ENCODE assay signal across 8 cellular contexts in the genomic region with DNA sequence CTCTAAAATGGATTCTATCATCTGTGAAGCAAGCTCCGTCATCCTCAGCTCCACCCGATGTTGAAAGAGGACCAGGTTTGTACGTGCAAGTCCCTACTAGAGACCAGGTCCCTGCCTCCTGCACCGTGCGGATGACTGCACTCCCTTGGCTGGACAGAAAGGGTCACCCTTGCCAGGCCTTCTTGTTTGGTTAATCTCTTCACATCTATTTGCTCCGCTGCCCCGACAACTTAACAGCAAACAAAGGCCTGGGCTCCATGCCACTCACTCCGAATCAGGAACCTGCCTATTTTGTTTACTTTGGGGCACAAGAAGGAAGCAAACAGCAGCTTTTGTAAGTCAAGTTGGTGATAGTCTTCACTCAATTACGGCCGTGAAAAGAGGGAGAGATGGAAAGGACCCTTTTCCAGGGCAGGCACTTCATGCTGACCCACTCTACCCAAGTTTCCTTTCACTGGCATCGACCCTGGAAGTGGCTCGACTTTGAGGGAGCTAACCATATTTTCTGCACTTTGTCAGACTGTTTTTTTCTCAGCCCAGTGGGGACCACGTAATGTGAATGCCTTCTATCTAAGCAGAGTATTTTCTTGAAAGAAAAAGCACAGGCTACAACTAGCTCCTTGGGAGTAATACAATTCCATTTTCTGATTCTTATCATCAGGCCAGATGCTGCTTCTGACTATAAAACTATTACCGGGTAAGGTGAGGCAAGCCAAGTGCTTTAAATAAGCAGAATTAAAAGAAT.
DNase-seq lines count a peak whose midpoint lies in the region; ATAC-seq, FAIRE-seq and TF ChIP-seq lines count a peak whose summit lies in the region.

No MANE protein-coding gene starts in this region.

- no peak overlapping the region for H4K91ac ChIP-seq in H9 (ENCODE audit: insufficient read length, low read depth, low read length)

- H3K23ac ChIP-seq in H9 (ENCODE audit: insufficient read length, low read depth, low read length): no peak overlapping the region

- H3K36me3 Mint-ChIP-seq in H9 (ENCODE audit: insufficient read depth in 1 of 3, low read depth in 3 of 3): peaks cover 0 to 16% (median 1%) of the 10 kb centered on the region in 3 experiments; a peak in 5 of 7 replicates

- no peak overlapping the region for H2BK120ac ChIP-seq in H9 (ENCODE audit: low read depth, low read length, poor library complexity, severe bottlenecking)

- H3K9me3 ChIP-seq in H9 (ENCODE audit: control insufficient read depth, low read depth, low read length) (no peaks in the 10 kb centered on the region), SK-N-SH (no peaks in the 10 kb centered on the region), HAP-1 (no peaks in the 10 kb centered on the region), kidney (ENCODE audit: control insufficient read depth in 1 of 2, low read length in 2 of 2) (no peaks in the 10 kb centered on the region)

- H3K27ac Mint-ChIP-seq in H9: peak overlapping the region; percentile 23 to 66 (median 46); a peak in 3 of 7 replicates

- H3K56ac ChIP-seq in H9 (ENCODE audit: insufficient read length, low read depth, low read length): no peak overlapping the region

- H3K4ac ChIP-seq in H9 (ENCODE audit: low read depth, low read length): no peak overlapping the region

- no peak overlapping the region for H4K5ac ChIP-seq in H9 (ENCODE audit: insufficient read length, low read depth, low read length)

- H3K27me3 ChIP-seq in H9 (ENCODE audit: insufficient read depth, low read length) (no peaks in the 10 kb centered on the region), SK-N-SH (ENCODE audit: insufficient read depth) (no peaks in the 10 kb centered on the region), rectal smooth muscle tissue (ENCODE audit: control insufficient read depth, insufficient read depth, low read length) (no peaks in the 10 kb centered on the region), HAP-1 (ENCODE audit: low read depth) (no peaks in the 10 kb centered on the region)

- POLR2A ChIA-PET in SK-N-SH (lab: Yijun Ruan, JAX): interaction anchor here (1.1 kb wide), 1 partner anchor 311 kb away, joined by 3 read pairs; no protein-coding TSS in a partner anchor

- H2BK15ac ChIP-seq in H9 (ENCODE audit: low read depth, low read length): no peak overlapping the region

- no peak for TF ChIP-seq CTCF in H9 (conservative IDR thresholded peaks at IDR 0.05)
- no peak for TF ChIP-seq CTCF in SK-N-SH (IDR thresholded peaks at IDR 0.05)
- TF ChIP-seq CTCF in kidney (IDR thresholded peaks at IDR 0.05; ENCODE audit: borderline replicate concordance, extremely low read depth, insufficient read depth): no peak
- TF ChIP-seq CTCF in D721Med (IDR thresholded peaks at IDR 0.05; ENCODE audit: insufficient read depth, missing control alignments): no peak

- H2AFZ ChIP-seq in H9 (ENCODE audit: low read length) (no peak overlapping the region), SK-N-SH (ENCODE audit: low read depth) (no peak overlapping the region)

- TF ChIP-seq RAD21 in SK-N-SH (IDR thresholded peaks at IDR 0.05; ENCODE audit: low read length): peak; percentile 16; the same call in 1 of the 2 replicates

- intact Hi-C loops in left ventricle myocardium superior (cut with micrococcal nuclease): no loop called here
- intact Hi-C loops in kidney (cut with DNase I): no loop called here

- H4K20me1 ChIP-seq in H9 (ENCODE audit: control insufficient read depth, insufficient read depth, insufficient read length): no peaks in the 10 kb centered on the region
- H4K20me1 ChIP-seq in SK-N-SH (ENCODE audit: insufficient read depth): no peaks in the 10 kb centered on the region

- no peaks in the 10 kb centered on the region for H3K36me3 ChIP-seq in SK-N-SH (replicated peaks in 1 of 2; ENCODE audit: control insufficient read depth in 1 of 2, insufficient read depth in 2 of 2, low read length in 1 of 2)
- no peaks in the 10 kb centered on the region for H3K36me3 ChIP-seq in rectal smooth muscle tissue (ENCODE audit: control insufficient read depth, insufficient read depth, low read length)
- no peaks in the 10 kb centered on the region for H3K36me3 ChIP-seq in HAP-1 (replicated peaks)
- no peaks in the 10 kb centered on the region for H3K36me3 ChIP-seq in kidney (ENCODE audit: control insufficient read depth in 1 of 2, insufficient read depth in 2 of 2, low read length in 2 of 2)

- H3T11ph ChIP-seq in H9 (ENCODE audit: low read length): no peak overlapping the region

- FAIRE-seq in kidney (lab: Jason Lieb, UNC): no peak
- FAIRE-seq in D721Med (lab: Jason Lieb, UNC): no peak

- H3K9me2 ChIP-seq in SK-N-SH: no peaks in the 10 kb centered on the region

- DNase-seq in H9 (no peak), SK-N-SH (peak; percentile 36), left ventricle myocardium superior (peak; percentile 75), HAP-1 (ENCODE audit: low spot score in 2 of 2) (no peak), kidney (no peak), D721Med (ENCODE audit: insufficient read length, low spot score) (no peak)

- H3K4me1 ChIP-seq in H9 (ENCODE audit: insufficient read depth, low read length) (peaks cover 4% of the 10 kb centered on the region; the same call in 1 of the 2 replicates), SK-N-SH (ENCODE audit: control insufficient read depth in 1 of 2, insufficient read depth in 2 of 2, low read depth in 1 of 2, low read length in 1 of 2) (peaks cover 0 to 45% of the 10 kb centered on the region in 2 experiments; a peak in 2 of 4 replicates), rectal smooth muscle tissue (ENCODE audit: control insufficient read depth, insufficient read depth, low read length) (peaks cover 12% of the 10 kb centered on the region), HAP-1 (peaks cover 7% of the 10 kb centered on the region), kidney (ENCODE audit: control insufficient read depth in 1 of 2, insufficient read depth in 1 of 2, low read depth in 1 of 2, low read length in 2 of 2) (peaks cover 0 to 2% of the 10 kb centered on the region in 2 donors)

- H2BK12ac ChIP-seq in H9 (ENCODE audit: insufficient read length, low read depth, low read length): no peak overlapping the region

- H3F3A ChIP-seq in SK-N-SH (replicated peaks; ENCODE audit: insufficient read depth): no peaks in the 10 kb centered on the region

- no peak overlapping the region for H2BK20ac ChIP-seq in H9 (ENCODE audit: low read depth, low read length, poor library complexity, severe bottlenecking)

- H3K27ac ChIP-seq in H9 (ENCODE audit: insufficient read length, low read depth, low read length) (no peak overlapping the region), SK-N-SH (ENCODE audit: low read depth in 2 of 2, low read length in 1 of 2) (peak overlapping the region in 1 of 2 experiments; percentile 96; a peak in 2 of 4 replicates), rectal smooth muscle tissue (ENCODE audit: low read depth, low read length) (peak overlapping the region; percentile 0), kidney (ENCODE audit: low read depth in 2 of 2, low read length in 2 of 2) (no peak overlapping the region)

- H3K18ac ChIP-seq in H9 (ENCODE audit: insufficient read length, low read depth, low read length): no peak overlapping the region

- ATAC-seq in left ventricle myocardium superior (peak; percentile 96), GM21528 (IDR thresholded peaks at IDR 0.05; ENCODE audit: low FRiP score, unreplicated experiment) (no peak)

- H3K4me3 Mint-ChIP-seq in H9: no peak overlapping the region

- H3K9me3 Mint-ChIP-seq in H9: no peaks in the 10 kb centered on the region

- no peaks in the 10 kb centered on the region for H3K79me1 ChIP-seq in H9 (ENCODE audit: insufficient read depth, low read depth, low read length, poor library complexity, severe bottlenecking)

- H4K8ac ChIP-seq in H9 (replicated peaks; ENCODE audit: insufficient read length, low read depth, low read length): no peak overlapping the region

- H3K79me2 ChIP-seq in H9 (ENCODE audit: insufficient read depth, low read length) (0 out of 2 replicates have a peak, but pooled peaks cover 1% of the 10 kb centered on the region), SK-N-SH (ENCODE audit: insufficient read depth) (no peaks in the 10 kb centered on the region)

- in situ Hi-C loops in HAP-1 (cut with MboI; ENCODE audit: low sequenced_read_pairs): no loop called here

- CTCF ChIA-PET in SK-N-SH (lab: Yijun Ruan, JAX): interaction anchor here (1.0 to 1.9 kb wide), 4 partner anchors 23 to 547 kb away, joined by 3 to 9 read pairs (median 4); no protein-coding TSS in a partner anchor

- H2AK5ac ChIP-seq in H9 (ENCODE audit: insufficient read length, low read length): no peak overlapping the region

- H3K27me3 Mint-ChIP-seq in H9 (ENCODE audit: low read depth): no peaks in the 10 kb centered on the region

- H3K4me2 ChIP-seq in H9 (ENCODE audit: insufficient read depth, insufficient read length, low read length) (no peak overlapping the region), SK-N-SH (no peak overlapping the region)

- WGBS in H9 (ENCODE audit: extremely low coverage, insufficient read length, low lambda C conversion rate): no CpG with 5 or more reads among the region's 14 CpGs
- 70% methylated on average over 14 of the region's 14 CpGs for WGBS in SK-N-SH (ENCODE audit: low lambda C conversion rate)

- no peak for TF ChIP-seq EP300 in SK-N-SH (IDR thresholded peaks at IDR 0.05; ENCODE audit: borderline replicate concordance in 1 of 2, low read depth in 1 of 2, low read length in 1 of 2)

- H3K4me1 Mint-ChIP-seq in H9: peaks cover 30 to 34% of the 10 kb centered on the region in 2 experiments

- no peaks in the 10 kb centered on the region for H3K23me2 ChIP-seq in H9 (ENCODE audit: insufficient read length, low read depth, low read length, poor library complexity, severe bottlenecking)

- H3K9ac ChIP-seq in H9 (ENCODE audit: extremely low read depth, insufficient read length, low read length) (no peak overlapping the region), SK-N-SH (no peak overlapping the region), rectal smooth muscle tissue (ENCODE audit: low read length) (no peak overlapping the region), kidney (ENCODE audit: low read length in 2 of 2) (no peak overlapping the region)

- peak overlapping the region; percentile 13; the same call in 1 of the 2 replicates for H3K14ac ChIP-seq in H9 (ENCODE audit: insufficient read depth, low read length)

- H3K4me3 ChIP-seq in SK-N-SH (ENCODE audit: low read depth in 2 of 2, low read length in 1 of 2): no peak overlapping the region
- H3K4me3 ChIP-seq in rectal smooth muscle tissue (ENCODE audit: low read length): peak overlapping the region; percentile 36
- no peak overlapping the region for H3K4me3 ChIP-seq in HAP-1
- no peak overlapping the region for H3K4me3 ChIP-seq in kidney (ENCODE audit: low read length in 2 of 2)

- no peak overlapping the region for H2BK5ac ChIP-seq in H9 (ENCODE audit: insufficient read length, low read length)

Comparison
In these comparisons a context has a peak if more than half of its experiments do, and no peak if none do; other contexts are left out.
1. DNase-seq: peak in SK-N-SH (single experiment) and left ventricle myocardium superior (single experiment); none in H9 (single experiment), HAP-1 (0 of 2), kidney (single experiment) and D721Med (single experiment).